ENCODE assay signal across 8 cellular contexts in genomic region chr3:186826978-186827857, GRCh38. TPM values are rescaled to one million over a fixed set of nuclear protein-coding genes. Genes with fewer than 3 reads are reported as not detected.
DNase-seq lines count a peak whose midpoint lies in the region; ATAC-seq and TF ChIP-seq lines count a peak whose summit lies in the region.

No MANE protein-coding gene starts in this region.

- H3K9me3 Mint-ChIP-seq in naive thymus-derived CD4-positive, alpha-beta T cell: no peaks in the 10 kb centered on the region
- no peaks in the 10 kb centered on the region for H3K9me3 Mint-ChIP-seq in stimulated activated effector memory CD8-positive, alpha-beta T cell treated with anti-CD3 and anti-CD28 coated beads, Interleukin-12 subunit alpha, Interleukin-12 subunit beta, amount 100 ng/mL, for 72 hours

- no peaks in the 10 kb centered on the region for H3K9me3 ChIP-seq in KOPT-K1 (ENCODE audit: insufficient read depth, low read length, poor library complexity, severe bottlenecking)
- no peaks in the 10 kb centered on the region for H3K9me3 ChIP-seq in Peyer's patch
- H3K9me3 ChIP-seq in naive thymus-derived CD4-positive, alpha-beta T cell (ENCODE audit: control insufficient read depth in 2 of 3, low read length in 3 of 3): no peaks in the 10 kb centered on the region

- TF ChIP-seq CTCF in Peyer's patch (IDR thresholded peaks at IDR 0.05): no peak

- H3K36me3 ChIP-seq in KOPT-K1 (ENCODE audit: insufficient read depth, low read length): no peaks in the 10 kb centered on the region
- no peaks in the 10 kb centered on the region for H3K36me3 ChIP-seq in Peyer's patch
- no peaks in the 10 kb centered on the region for H3K36me3 ChIP-seq in naive thymus-derived CD4-positive, alpha-beta T cell (ENCODE audit: control insufficient read depth in 2 of 3, insufficient read depth in 3 of 3, low read length in 3 of 3)

- H3K4me1 Mint-ChIP-seq in naive thymus-derived CD4-positive, alpha-beta T cell: peaks cover 15 to 24% (median 20%) of the 10 kb centered on the region in 7 donors
- peaks cover 37% of the 10 kb centered on the region for H3K4me1 Mint-ChIP-seq in stimulated activated effector memory CD8-positive, alpha-beta T cell treated with anti-CD3 and anti-CD28 coated beads, Interleukin-12 subunit alpha, Interleukin-12 subunit beta, amount 100 ng/mL, for 72 hours

- POLR2A ChIA-PET in naive thymus-derived CD4-positive, alpha-beta T cell (lab: Charles Lee): interaction anchor here (0.6 to 4.3 kb wide), 8 partner anchors 12 to 889 kb away, joined by 3 to 39 read pairs (median 4); partner anchors contain the start of genes EIF4A2, RFC4 and TRA2B

- peak overlapping the region; percentile 57 to 73 (median 66) for H3K4me3 ChIP-seq in Peyer's patch
- peak overlapping the region; percentile 66 for H3K4me3 ChIP-seq in naive thymus-derived CD4-positive, alpha-beta T cell (ENCODE audit: low read length)

- ATAC-seq in GM21825 (IDR thresholded peaks at IDR 0.05; ENCODE audit: unreplicated experiment): peak; percentile 87
- peak; percentile 96 for ATAC-seq in naive thymus-derived CD4-positive, alpha-beta T cell
- peak; percentile 91 for ATAC-seq in stimulated activated effector memory CD8-positive, alpha-beta T cell treated with anti-CD3 and anti-CD28 coated beads, Interleukin-12 subunit alpha, Interleukin-12 subunit beta, amount 100 ng/mL, for 72 hours

- peak overlapping the region in 2 of 9 donors; percentile 18 to 19 for H3K27ac Mint-ChIP-seq in naive thymus-derived CD4-positive, alpha-beta T cell
- peak overlapping the region; percentile 38 for H3K27ac Mint-ChIP-seq in stimulated activated effector memory CD8-positive, alpha-beta T cell treated with anti-CD3 and anti-CD28 coated beads, Interleukin-12 subunit alpha, Interleukin-12 subunit beta, amount 100 ng/mL, for 72 hours

- DNase-seq in DMS79 (lab: John Stamatoyannopoulos, UW): peak; percentile 64
- peak; percentile 74 to 88 (median 85) for DNase-seq in Peyer's patch
- DNase-seq in activated T-helper 1 cell treated with Interleukin-2 at 50 U/mL for 16 hours (ENCODE audit: low read depth): peak; percentile 82
- DNase-seq in fibroblast of gingiva (ENCODE audit: low read depth): peak; percentile 73
- peak; percentile 79 to 92 (median 87) for DNase-seq in naive thymus-derived CD4-positive, alpha-beta T cell
- DNase-seq in stimulated activated effector memory CD8-positive, alpha-beta T cell treated with anti-CD3 and anti-CD28 coated beads, Interleukin-12 subunit alpha, Interleukin-12 subunit beta, amount 100 ng/mL, for 72 hours (ENCODE audit: low spot score in 2 of 2): peak; percentile 89 to 90

- TF ChIP-seq POLR2A in Peyer's patch (IDR thresholded peaks at IDR 0.05): no peak

- H3K4me3 Mint-ChIP-seq in naive thymus-derived CD4-positive, alpha-beta T cell: peak overlapping the region; percentile 55 to 91 (median 80)
- H3K4me3 Mint-ChIP-seq in stimulated activated effector memory CD8-positive, alpha-beta T cell treated with anti-CD3 and anti-CD28 coated beads, Interleukin-12 subunit alpha, Interleukin-12 subunit beta, amount 100 ng/mL, for 72 hours: peak overlapping the region; percentile 85

- CTCF ChIA-PET in naive thymus-derived CD4-positive, alpha-beta T cell (lab: Charles Lee): interaction anchor here (1.0 to 2.8 kb wide), 3 partner anchors 210 to 323 kb away, joined by 3 to 15 read pairs (median 5); partner anchors contain the start of gene RPL39L

- H3K4me1 ChIP-seq in Peyer's patch: peaks cover 0 to 14% (median 11%) of the 10 kb centered on the region in 4 donors
- H3K4me1 ChIP-seq in naive thymus-derived CD4-positive, alpha-beta T cell (ENCODE audit: control insufficient read depth in 2 of 2, insufficient read depth in 2 of 2, low read length in 2 of 2): peaks cover 6 to 21% of the 10 kb centered on the region in 2 donors

- intact Hi-C loops in naive thymus-derived CD4-positive, alpha-beta T cell (cut with micrococcal nuclease): loop anchor here (1.0 to 10.0 kb wide), 10 partner anchors 21 to 890 kb away; partner anchors contain the start of genes RFC4 (in 2 of the 2), DNAJB11 (in 1 of the 2), EIF4A2 (in 1 of the 2) and ETV5 (in 1 of the 2)

- H3K27me3 ChIP-seq in Peyer's patch: peaks cover 0 to 21% of the 10 kb centered on the region in 2 donors
- peaks cover 0 to 22% of the 10 kb centered on the region in 2 donors for H3K27me3 ChIP-seq in naive thymus-derived CD4-positive, alpha-beta T cell (ENCODE audit: control insufficient read depth in 2 of 2, insufficient read depth in 2 of 2, low read length in 2 of 2)

- H3K27me3 Mint-ChIP-seq in naive thymus-derived CD4-positive, alpha-beta T cell: peaks cover 45 to 62% (median 53%) of the 10 kb centered on the region in 5 donors

- H3K27ac ChIP-seq in KOPT-K1 (ENCODE audit: low read depth, low read length, poor library complexity, severe bottlenecking) (peak overlapping the region; percentile 45), Peyer's patch (peak overlapping the region in 1 of 4 donors; percentile 73)
- peak overlapping the region; percentile 52 for H3K27ac ChIP-seq in naive thymus-derived CD4-positive, alpha-beta T cell (ENCODE audit: low read depth, low read length)

- H3K36me3 Mint-ChIP-seq in naive thymus-derived CD4-positive, alpha-beta T cell: no peaks in the 10 kb centered on the region
- no peaks in the 10 kb centered on the region for H3K36me3 Mint-ChIP-seq in stimulated activated effector memory CD8-positive, alpha-beta T cell treated with anti-CD3 and anti-CD28 coated beads, Interleukin-12 subunit alpha, Interleukin-12 subunit beta, amount 100 ng/mL, for 72 hours

RNA-seq across cellular contexts. Expression of gene ADIPOQ, which starts 15.3 kb away (rescaled TPM):
- total RNA-seq in Peyer's patch: 1 to 10 TPM in 1 of 4 donors, under 1 TPM in 3; 0.38 to 5.8 (median 0.61) TPM
- total RNA-seq in naive thymus-derived CD4-positive, alpha-beta T cell: not detected
- not detected for polyA plus RNA-seq in naive thymus-derived CD4-positive, alpha-beta T cell

RNA-seq across cellular contexts. Expression of gene RFC4, which starts 20.9 kb away (rescaled TPM):
- total RNA-seq in Peyer's patch: 10 to 100 TPM in 2 of 4 donors, 1 to 10 TPM in 2; 6.1 to 26.4 (median 10.6) TPM
- total RNA-seq in naive thymus-derived CD4-positive, alpha-beta T cell: 10 to 100 TPM in 4 of 5 experiments, 1 to 10 TPM in 1; 8.7 to 71.6 (median 22.1) TPM
- polyA plus RNA-seq in naive thymus-derived CD4-positive, alpha-beta T cell: 10 to 100 TPM; 22.5 to 28.1 TPM

RNA-seq across cellular contexts. Expression of gene EIF4A2, which starts 43.8 kb away (rescaled TPM):
- 100 to 1,000 TPM; 218 to 408 (median 262) TPM for total RNA-seq in Peyer's patch
- total RNA-seq in naive thymus-derived CD4-positive, alpha-beta T cell: 100 to 1,000 TPM; 401 to 804 (median 650) TPM
- 100 to 1,000 TPM; 237 to 329 TPM for polyA plus RNA-seq in naive thymus-derived CD4-positive, alpha-beta T cell
